Comparison of ENCODE assay signal across 9 cellular contexts in the genomic region with DNA sequence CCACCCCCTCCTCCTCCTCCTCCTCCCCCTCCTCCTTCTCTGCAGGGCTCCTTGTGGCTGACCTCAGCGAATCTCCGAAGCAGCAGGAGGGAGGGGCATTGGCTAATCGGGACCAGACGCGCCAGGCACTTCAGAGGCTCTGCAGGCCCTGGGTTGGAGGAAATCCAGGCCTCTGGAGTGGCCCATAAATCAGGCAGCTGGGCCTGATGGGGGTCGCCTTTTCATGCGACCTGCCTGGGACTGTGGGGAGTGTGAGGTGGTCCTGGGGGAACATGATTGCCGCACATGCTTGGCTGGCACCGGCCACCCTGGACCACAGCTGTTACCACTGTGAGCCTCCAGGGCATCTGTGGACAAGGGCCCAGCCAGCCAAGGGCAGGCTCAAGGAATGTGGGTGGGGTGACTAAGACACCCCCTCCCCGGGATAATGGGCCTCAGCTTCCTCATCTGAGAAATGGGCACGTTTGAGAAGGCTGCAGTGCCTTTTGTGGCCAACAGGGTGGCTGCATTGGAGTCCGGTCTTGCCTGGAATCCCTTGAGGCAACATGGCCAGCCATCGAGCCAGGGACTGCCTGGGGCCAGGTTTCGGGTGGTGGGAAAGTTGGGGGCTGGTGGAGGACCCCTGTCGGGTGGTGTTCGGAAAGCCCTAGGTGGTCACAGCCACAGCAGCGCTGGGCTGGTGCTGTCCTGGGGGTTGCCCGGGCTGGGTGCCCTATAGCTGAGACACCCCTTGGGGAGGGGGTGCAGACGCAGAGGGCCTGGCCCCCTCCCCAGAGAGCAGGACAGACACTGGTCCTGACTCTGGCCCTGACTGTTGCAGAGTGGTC. TPM values are rescaled to one million over a fixed set of nuclear protein-coding genes. Genes with fewer than 3 reads are reported as not detected.
A peak's percentile ranks its signal among the peaks of the same experiment; 100 is the strongest.
DNase-seq lines count a peak whose midpoint lies in the region; ATAC-seq and TF ChIP-seq lines count a peak whose summit lies in the region.
"Had no signal": no experiment of that assay in that cellular context is flagged by ENCODE, and none has a peak within 500 bp of the region (broad histone marks: within the 10 kb centered on the region; RNA-seq: fewer than 3 reads in every experiment).

No MANE protein-coding gene starts in this region.

- H3K36me3 ChIP-seq in trophoblast cell (ENCODE audit: control insufficient read depth in 1 of 2, insufficient read depth in 2 of 2, low read length in 2 of 2) (no peaks in the 10 kb centered on the region), uterus (no peaks in the 10 kb centered on the region)

- peaks cover 24% of the 10 kb centered on the region for H3K79me1 ChIP-seq in trophoblast cell (ENCODE audit: low read length)

- H2BK12ac ChIP-seq in trophoblast cell (ENCODE audit: low read length) = peak overlapping the region; percentile 73

- WGBS in trophoblast cell (ENCODE audit: extremely low coverage, insufficient coverage, insufficient read length) = no CpG with 5 or more reads among the region's 19 CpGs

- intact Hi-C loops in uterus (cut with DNase I; ENCODE audit: low total_unique reads) = no loop called here

- peak overlapping the region; percentile 72 for H3K27ac ChIP-seq in trophoblast cell (ENCODE audit: low read depth, low read length)
- H3K27ac ChIP-seq in uterus = no peak overlapping the region
- H3K27ac ChIP-seq: parathyroid adenoma had no signal

- peak overlapping the region; percentile 8 for H4K8ac ChIP-seq in trophoblast cell (ENCODE audit: low read depth, low read length)

- no peak overlapping the region for H2AFZ ChIP-seq in trophoblast cell (ENCODE audit: insufficient read depth, low read length, poor library complexity)
- H2AFZ ChIP-seq: parathyroid adenoma had no signal

- TF ChIP-seq POLR2A in uterus (IDR thresholded peaks at IDR 0.05) = no peak

- peak overlapping the region; percentile 9 for H2BK120ac ChIP-seq in trophoblast cell (ENCODE audit: insufficient read depth, low read length, poor library complexity)

- no peak overlapping the region for H4K12ac ChIP-seq in trophoblast cell (ENCODE audit: low read depth, low read length)

- no peak for ATAC-seq in GM18498 (IDR thresholded peaks at IDR 0.05; ENCODE audit: unreplicated experiment)

- H3K23ac ChIP-seq in trophoblast cell (ENCODE audit: low read length) = no peak overlapping the region

- H3K27me3 ChIP-seq in trophoblast cell (ENCODE audit: insufficient read depth, low read length) (no peaks in the 10 kb centered on the region), uterus (no peaks in the 10 kb centered on the region)

- no peak overlapping the region for H3K4ac ChIP-seq in trophoblast cell (ENCODE audit: low read depth, low read length)

- H3K9me3 ChIP-seq in trophoblast cell (ENCODE audit: insufficient read depth, low read depth, low read length) (no peaks in the 10 kb centered on the region), uterus (no peaks in the 10 kb centered on the region)

- TF ChIP-seq CTCF in GM12874 (IDR thresholded peaks at IDR 0.05; ENCODE audit: insufficient read depth, low read depth, low read length) (peak; percentile 66), uterus (IDR thresholded peaks at IDR 0.05) (no peak)

- peak overlapping the region; percentile 67 for H4K91ac ChIP-seq in trophoblast cell (ENCODE audit: low read depth, low read length)

- H3K4me1 ChIP-seq in trophoblast cell (ENCODE audit: control insufficient read depth in 1 of 2, insufficient read depth in 2 of 2, low read length in 2 of 2) (peaks cover 30 to 36% of the 10 kb centered on the region in 2 experiments), uterus (no peaks in the 10 kb centered on the region)
- H3K4me1 ChIP-seq: parathyroid adenoma had no signal

- no peak overlapping the region for H3K9ac ChIP-seq in trophoblast cell (ENCODE audit: low read length)
- H3K9ac ChIP-seq: parathyroid adenoma had no signal

- H2BK5ac ChIP-seq in trophoblast cell (ENCODE audit: low read depth, low read length, poor library complexity) = peak overlapping the region; percentile 3

- peak overlapping the region; percentile 8 for H3K18ac ChIP-seq in trophoblast cell (ENCODE audit: low read length)

- H3K14ac ChIP-seq in trophoblast cell (ENCODE audit: low read length) = peak overlapping the region; percentile 10

- DNase-seq in NCI-H446 treated with DMSO at 0.1 percent for 48 hours (lab: John Stamatoyannopoulos, UW) = peak; percentile 87
- peak; percentile 63 for DNase-seq in fibroblast of gingiva (ENCODE audit: low read depth)
- no peak for DNase-seq in trophoblast cell
- no peak for DNase-seq in activated CD4-positive, alpha-beta T cell treated with anti-CD3 and anti-CD28 coated beads, Interleukin-2, amount 50 U/mL, for 48 hours
- no peak for DNase-seq in activated CD8-positive, alpha-beta memory T cell treated with anti-CD3 and anti-CD28 coated beads, Interleukin-2, amount 50 U/mL, for 48 hours
- DNase-seq in uterus = no peak

- no peak overlapping the region for H3K4me3 ChIP-seq in trophoblast cell (ENCODE audit: low read depth, low read length)
- no peak overlapping the region for H3K4me3 ChIP-seq in uterus

- peaks cover 4% of the 10 kb centered on the region for H3K79me2 ChIP-seq in trophoblast cell (ENCODE audit: control insufficient read depth, insufficient read depth, low read length, poor library complexity)
- H3K79me2 ChIP-seq: parathyroid adenoma had no signal

- H3K4me2 ChIP-seq in trophoblast cell (ENCODE audit: low read length) = peak overlapping the region; percentile 30

- peak overlapping the region; percentile 50 for H2AK5ac ChIP-seq in trophoblast cell (ENCODE audit: low read length)

RNA-seq across cellular contexts. Expression of a gene that starts 12.0 kb away (rescaled TPM):
- 3.4 and 3.6 TPM in 2 replicates for polyA plus RNA-seq in trophoblast cell (2013)
- total RNA-seq in uterus = 10 to 100 TPM in 1 of 4 donors, 1 to 10 TPM in 3; 4.1 to 10.5 (median 7.5) TPM

Comparison
In these comparisons a context has a peak if more than half of its experiments do, and no peak if none do; other contexts are left out.
1. DNase-seq: peak in NCI-H446 treated with DMSO at 0.1 percent for 48 hours (single experiment) and fibroblast of gingiva (single experiment); none in trophoblast cell (0 of 2), activated CD4-positive, alpha-beta T cell treated with anti-CD3 and anti-CD28 coated beads, Interleukin-2, amount 50 U/mL, for 48 hours (0 of 2), activated CD8-positive, alpha-beta memory T cell treated with anti-CD3 and anti-CD28 coated beads, Interleukin-2, amount 50 U/mL, for 48 hours (single experiment) and uterus (0 of 2).